12 cellular contexts compared by ENCODE assay signal in genomic region chr6:168956141-168956838, GRCh38.
DNase-seq lines count a peak whose midpoint lies in the region; ATAC-seq, FAIRE-seq and TF ChIP-seq lines count a peak whose summit lies in the region.
"Had no signal": no experiment of that assay in that cellular context is flagged by ENCODE, and none has a peak within 500 bp of the region (broad histone marks: within the 10 kb centered on the region; RNA-seq: fewer than 3 reads in every experiment).

No MANE protein-coding gene starts in this region.

- FAIRE-seq in small intestine (lab: Jason Lieb, UNC), result no peak
- FAIRE-seq: colon had no signal

- H3K27ac Mint-ChIP-seq in central memory CD8-positive, alpha-beta T cell (ENCODE audit: low read depth), result peak overlapping the region; percentile 48
- H3K27ac Mint-ChIP-seq: activated naive CD4-positive, alpha-beta T cell treated with anti-CD3 and anti-CD28 coated beads, Interleukin-2, amount 50 U/mL, for 72 hours; T-helper 2 cell treated with Interferon-gamma antibody and Interleukin-4, amounts not matched to agents 5 μg/mL and 100 μg/mL, for 36 hours had no signal

- H3K4me1 Mint-ChIP-seq in central memory CD8-positive, alpha-beta T cell, result peaks cover 5% of the 10 kb centered on the region

- H3K9me3 Mint-ChIP-seq in central memory CD8-positive, alpha-beta T cell, result no peaks in the 10 kb centered on the region
- H3K9me3 Mint-ChIP-seq: activated naive CD4-positive, alpha-beta T cell treated with anti-CD3 and anti-CD28 coated beads, Interleukin-2, amount 50 U/mL, for 72 hours; T-helper 2 cell treated with Interferon-gamma antibody and Interleukin-4, amounts not matched to agents 5 μg/mL and 100 μg/mL, for 36 hours had no signal

- no peak overlapping the region for H3K4me3 Mint-ChIP-seq in central memory CD8-positive, alpha-beta T cell
- H3K4me3 Mint-ChIP-seq: T-helper 2 cell treated with Interferon-gamma antibody and Interleukin-4, amounts not matched to agents 5 μg/mL and 100 μg/mL, for 36 hours had no signal

- H3K27ac ChIP-seq in tibial artery (peak overlapping the region in 1 of 2 donors; percentile 36), small intestine (ENCODE audit: low read depth in 1 of 2, low read length in 1 of 2) (no peak overlapping the region)

- no peaks in the 10 kb centered on the region for H3K9me3 ChIP-seq in tibial artery
- no peaks in the 10 kb centered on the region for H3K9me3 ChIP-seq in small intestine (ENCODE audit: control insufficient read depth, low read depth)
- H3K9me3 ChIP-seq: tibial nerve had no signal

- H3K4me1 ChIP-seq in tibial artery, result peaks cover 0 to 10% (median 0%) of the 10 kb centered on the region in 4 donors
- H3K4me1 ChIP-seq in small intestine (ENCODE audit: control insufficient read depth in 2 of 2, insufficient read depth in 1 of 2, low read depth in 1 of 2, low read length in 1 of 2), result no peaks in the 10 kb centered on the region

- H3K36me3 ChIP-seq in tibial artery (no peaks in the 10 kb centered on the region), small intestine (ENCODE audit: control insufficient read depth in 2 of 2, insufficient read depth in 2 of 2, low read length in 2 of 2) (no peaks in the 10 kb centered on the region)
- H3K36me3 ChIP-seq: tibial nerve had no signal

- TF ChIP-seq CTCF in tibial artery (IDR thresholded peaks at IDR 0.05), result no peak

- peak; percentile 19 for ATAC-seq in GM19372 (IDR thresholded peaks at IDR 0.05; ENCODE audit: low read depth, unreplicated experiment)
- ATAC-seq in HG03432 (IDR thresholded peaks at IDR 0.05; ENCODE audit: unreplicated experiment), result peak; percentile 21
- no peak for ATAC-seq in central memory CD8-positive, alpha-beta T cell (replicated peaks; ENCODE audit: extremely low read depth, poor library complexity, severe bottlenecking)

- intact Hi-C loops in tibial artery (cut with DNase I; ENCODE audit: low total_unique reads), result loop anchor here (10.0 kb wide), 1 partner anchor 369 kb away; no protein-coding TSS in a partner anchor

- no peak for DNase-seq in central memory CD8-positive, alpha-beta T cell (ENCODE audit: low spot score in 2 of 2)
- peak; percentile 24 for DNase-seq in putamen (ENCODE audit: low spot score)
- DNase-seq in tibial artery, result no peak
- no peak for DNase-seq in DMS 273 treated with DMSO at 0.1 percent for 48 hours (lab: John Stamatoyannopoulos, UW)
- DNase-seq in activated CD8-positive, alpha-beta memory T cell treated with anti-CD3 and anti-CD28 coated beads for 24 hours, result no peak
- no peak for DNase-seq in small intestine

- H3K27me3 Mint-ChIP-seq in central memory CD8-positive, alpha-beta T cell, result peaks cover 23% of the 10 kb centered on the region

- H3K27me3 ChIP-seq in tibial artery, result no peaks in the 10 kb centered on the region
- no peaks in the 10 kb centered on the region for H3K27me3 ChIP-seq in small intestine (ENCODE audit: control insufficient read depth in 2 of 2, insufficient read depth in 2 of 2, low read length in 2 of 2)
- H3K27me3 ChIP-seq: tibial nerve had no signal

- H3K36me3 Mint-ChIP-seq in central memory CD8-positive, alpha-beta T cell (ENCODE audit: insufficient read depth), result no peaks in the 10 kb centered on the region
- H3K36me3 Mint-ChIP-seq: activated naive CD4-positive, alpha-beta T cell treated with anti-CD3 and anti-CD28 coated beads, Interleukin-2, amount 50 U/mL, for 72 hours had no signal

- no peak overlapping the region for H3K4me3 ChIP-seq in tibial artery
- no peak overlapping the region for H3K4me3 ChIP-seq in small intestine (ENCODE audit: low read depth in 1 of 2, low read length in 2 of 2)
- H3K4me3 ChIP-seq: tibial nerve had no signal

- 52 to 70% (median 65%) methylated on average over 7 of the region's 7 CpGs for WGBS in small intestine, 3 donors
